21 cellular contexts compared by ENCODE assay signal in the genomic region with DNA sequence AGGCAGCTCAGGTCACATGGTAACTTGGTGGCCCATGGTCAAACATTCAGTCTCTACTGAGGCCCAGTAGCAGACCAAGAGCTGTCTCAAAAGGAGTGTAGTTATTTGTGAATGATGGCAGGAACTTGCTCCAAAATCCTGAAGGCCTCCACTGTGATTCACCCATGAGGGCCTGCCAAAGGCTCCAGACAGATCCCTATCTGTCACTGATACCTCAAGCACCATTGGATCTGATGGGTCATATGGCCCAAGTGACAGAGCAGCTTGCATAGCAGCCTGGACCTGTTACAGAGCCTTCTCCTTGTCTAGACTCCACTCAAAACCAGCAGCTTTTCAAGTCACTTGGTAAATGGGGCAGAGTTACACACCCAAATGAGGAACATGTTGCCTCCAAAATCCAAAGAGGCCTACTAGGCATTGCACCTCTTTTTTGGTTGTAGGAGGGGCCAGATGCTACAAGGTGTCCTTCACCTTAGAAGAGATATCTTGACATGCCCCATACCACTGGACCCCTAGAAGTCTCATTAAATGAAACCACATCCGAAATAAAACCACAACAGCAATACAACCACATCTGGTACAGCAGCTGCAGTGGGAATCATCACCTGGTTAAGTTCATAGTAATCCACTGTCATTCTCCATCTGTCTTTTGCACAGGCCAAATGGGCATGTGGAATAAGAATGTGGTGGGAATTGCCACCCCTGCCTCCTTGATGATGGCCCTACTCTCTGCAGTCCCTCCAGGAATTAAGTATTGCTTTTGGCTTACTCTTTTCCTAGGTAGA.
DNase-seq lines count a peak whose midpoint lies in the region; ATAC-seq and TF ChIP-seq lines count a peak whose summit lies in the region.
"Had no signal": no experiment of that assay in that cellular context is flagged by ENCODE, and none has a peak within 500 bp of the region (broad histone marks: within the 10 kb centered on the region; RNA-seq: fewer than 3 reads in every experiment).

No MANE protein-coding gene starts in this region.

- 92% methylated on average over 1 of the region's 1 CpG; no CpG with 5 or more reads in 1 of the 2 experiments for WGBS in endodermal cell (ENCODE audit: insufficient coverage in 1 of 2, insufficient read length in 1 of 2), 2 experiments
- no CpG with 5 or more reads among the region's 1 CpG for WGBS in trophoblast cell (ENCODE audit: extremely low coverage, insufficient coverage, insufficient read length)

- no peak overlapping the region for H3K4ac ChIP-seq in trophoblast cell (ENCODE audit: low read depth, low read length)

- peak overlapping the region; percentile 60 for H2AK5ac ChIP-seq in trophoblast cell (ENCODE audit: low read length)

- H4K91ac ChIP-seq in trophoblast cell (ENCODE audit: low read depth, low read length), result peak overlapping the region; percentile 71

- H3K9me3 ChIP-seq in endodermal cell (ENCODE audit: control insufficient read depth, low read length) (peaks cover 24% of the 10 kb centered on the region), trophoblast cell (ENCODE audit: insufficient read depth, low read depth, low read length) (no peaks in the 10 kb centered on the region)
- H3K9me3 ChIP-seq: BLaER1 had no signal

- DNase-seq in NCI-H82 (lab: John Stamatoyannopoulos, UW) (peak; percentile 6), NCI-H82 treated with DMSO at 0.1 percent for 48 hours (lab: John Stamatoyannopoulos, UW; ENCODE audit: unreplicated experiment) (no peak), LHCN-M2 (ENCODE audit: low read depth) (peak; percentile 65), endodermal cell (no peak), trophoblast cell (peak; percentile 89 to 91), DMS53 (lab: John Stamatoyannopoulos, UW) (no peak), left cardiac atrium (no peak)
- DNase-seq in central memory CD4-positive, alpha-beta T cell, result no peak
- DNase-seq: CD8-positive, alpha-beta T cell; KG1; NCI-H1092; NCI-H146; NCI-H2029 treated with DMSO at 0.1 percent for 48 hours; NCI-H446 treated with DMSO at 0.1 percent for 48 hours; NCI-H69; NK-92 treated with Interleukin-12 subunit alpha and Interleukin-12 subunit beta, amount 100 ng/mL, for 24 hours; T-helper 1 cell had no signal

- H3K36me3 Mint-ChIP-seq in endodermal cell (ENCODE audit: low read depth), result no peaks in the 10 kb centered on the region
- H3K36me3 Mint-ChIP-seq: CD8-positive, alpha-beta T cell had no signal

- no peak for TF ChIP-seq CTCF in endodermal cell (conservative IDR thresholded peaks at IDR 0.05)

- H3K4me1 ChIP-seq in endodermal cell (ENCODE audit: control insufficient read depth, insufficient read depth, low read length) (peaks cover 12% of the 10 kb centered on the region), trophoblast cell (ENCODE audit: control insufficient read depth in 1 of 2, insufficient read depth in 2 of 2, low read length in 2 of 2) (peaks cover 26 to 32% of the 10 kb centered on the region in 2 experiments)
- H3K4me1 ChIP-seq: BLaER1 had no signal

- H3K36me3 ChIP-seq in endodermal cell (ENCODE audit: control insufficient read depth, insufficient read depth, low read length) (no peaks in the 10 kb centered on the region), trophoblast cell (ENCODE audit: control insufficient read depth in 1 of 2, insufficient read depth in 2 of 2, low read length in 2 of 2) (no peaks in the 10 kb centered on the region)
- H3K36me3 ChIP-seq: BLaER1 had no signal

- no peak overlapping the region for H3K4me3 Mint-ChIP-seq in endodermal cell
- H3K4me3 Mint-ChIP-seq: CD8-positive, alpha-beta T cell; GM23338 had no signal

- peak overlapping the region; percentile 2 for H2BK5ac ChIP-seq in trophoblast cell (ENCODE audit: low read depth, low read length, poor library complexity)

- H3K23ac ChIP-seq in trophoblast cell (ENCODE audit: low read length), result no peak overlapping the region

- no peak overlapping the region for H3K18ac ChIP-seq in trophoblast cell (ENCODE audit: low read length)

- peaks cover 47% of the 10 kb centered on the region for H3K79me1 ChIP-seq in trophoblast cell (ENCODE audit: low read length)

- H2AFZ ChIP-seq in trophoblast cell (ENCODE audit: insufficient read depth, low read length, poor library complexity), result no peak overlapping the region
- H2AFZ ChIP-seq: GM23338 had no signal

- H3K4me2 ChIP-seq in trophoblast cell (ENCODE audit: low read length), result no peak overlapping the region
- H3K4me2 ChIP-seq: BLaER1, GM23338 had no signal

- H3K9me3 Mint-ChIP-seq in endodermal cell, result peaks cover 10% of the 10 kb centered on the region
- H3K9me3 Mint-ChIP-seq: CD8-positive, alpha-beta T cell had no signal

- intact Hi-C loops in left cardiac atrium (cut with DNase I), result no loop called here

- no peak for ATAC-seq in left cardiac atrium
- ATAC-seq: CD8-positive, alpha-beta T cell; GM23338; HCT116 had no signal

- H3K27ac Mint-ChIP-seq in endodermal cell, result no peak overlapping the region
- H3K27ac Mint-ChIP-seq: CD8-positive, alpha-beta T cell; GM23338 had no signal

- no peak overlapping the region for H3K14ac ChIP-seq in trophoblast cell (ENCODE audit: low read length)

- H4K12ac ChIP-seq in trophoblast cell (ENCODE audit: low read depth, low read length), result no peak overlapping the region

- no peaks in the 10 kb centered on the region for H3K27me3 ChIP-seq in endodermal cell (ENCODE audit: control insufficient read depth, insufficient read depth, low read length, poor library complexity, severe bottlenecking)
- H3K27me3 ChIP-seq in trophoblast cell (ENCODE audit: insufficient read depth, low read length), result no peaks in the 10 kb centered on the region
- H3K27me3 ChIP-seq: BLaER1 had no signal

- H3K4me3 ChIP-seq in endodermal cell (ENCODE audit: low read length) (peak overlapping the region; percentile 18), trophoblast cell (ENCODE audit: low read depth, low read length) (no peak overlapping the region)
- H3K4me3 ChIP-seq: BLaER1, GM23338 had no signal

- H4K8ac ChIP-seq in trophoblast cell (ENCODE audit: low read depth, low read length), result peak overlapping the region; percentile 51

- H2BK120ac ChIP-seq in trophoblast cell (ENCODE audit: insufficient read depth, low read length, poor library complexity), result peak overlapping the region; percentile 67

- peak overlapping the region; percentile 88 for H2BK12ac ChIP-seq in trophoblast cell (ENCODE audit: low read length)

- peaks cover 5% of the 10 kb centered on the region for H3K79me2 ChIP-seq in trophoblast cell (ENCODE audit: control insufficient read depth, insufficient read depth, low read length, poor library complexity)

- peaks cover 3% of the 10 kb centered on the region for H3K27me3 Mint-ChIP-seq in endodermal cell (ENCODE audit: insufficient read depth)

- H3K27ac ChIP-seq in endodermal cell (ENCODE audit: low read depth, low read length) (no peak overlapping the region), trophoblast cell (ENCODE audit: low read depth, low read length) (no peak overlapping the region)
- H3K27ac ChIP-seq: BLaER1, RWPE1 had no signal

- H3K4me1 Mint-ChIP-seq in endodermal cell, result peaks cover 39% of the 10 kb centered on the region

- no peak overlapping the region for H3K9ac ChIP-seq in endodermal cell (ENCODE audit: extremely low read depth, low read length, poor library complexity, severe bottlenecking)
- no peak overlapping the region for H3K9ac ChIP-seq in trophoblast cell (ENCODE audit: low read length)
- H3K9ac ChIP-seq: BLaER1 had no signal

Comparison
In these comparisons a context has a peak if more than half of its experiments do, and no peak if none do; other contexts are left out.
1. DNase-seq: peak in NCI-H82 (single experiment), LHCN-M2 (single experiment) and trophoblast cell (2 of 2); none in NCI-H82 treated with DMSO at 0.1 percent for 48 hours (single experiment), endodermal cell (single experiment), central memory CD4-positive, alpha-beta T cell (single experiment), DMS53 (single experiment) and left cardiac atrium (single experiment).